In genomic region chrX:37077646-37078433, GRCh38 we compare ENCODE assay signal across 24 cellular contexts.
A peak's percentile ranks its signal among the peaks of the same experiment; 100 is the strongest.
DNase-seq lines count a peak whose midpoint lies in the region; FAIRE-seq and TF ChIP-seq lines count a peak whose summit lies in the region.
"Had no signal": no experiment of that assay in that cellular context is flagged by ENCODE, and none has a peak within 500 bp of the region (broad histone marks: within the 10 kb centered on the region; RNA-seq: fewer than 3 reads in every experiment).

No MANE protein-coding gene starts in this region.

- FAIRE-seq in GM19239 (lab: Jason Lieb, UNC) (peak; percentile 33), kidney (lab: Jason Lieb, UNC) (no peak)
- FAIRE-seq: A549, D721Med, GM12878 had no signal

- H3K4me1 ChIP-seq in OCI-LY3 (ENCODE audit: low read length): peaks cover 34% of the 10 kb centered on the region
- H3K4me1 ChIP-seq in kidney (ENCODE audit: control insufficient read depth in 1 of 2, insufficient read depth in 1 of 2, low read depth in 1 of 2, low read length in 2 of 2): no peaks in the 10 kb centered on the region
- H3K4me1 ChIP-seq: A549, BE2C had no signal

- H3K36me3 ChIP-seq in OCI-LY3 (replicated peaks; ENCODE audit: low read depth, low read length): peaks cover 15% of the 10 kb centered on the region
- no peaks in the 10 kb centered on the region for H3K36me3 ChIP-seq in kidney (ENCODE audit: control insufficient read depth in 1 of 2, insufficient read depth in 2 of 2, low read length in 2 of 2)
- H3K36me3 ChIP-seq: BE2C; BLaER1 treated with 17β-estradiol and CSF1 and Interleukin-3, amounts not matched to agents 10 nM and 100 nM had no signal

- H3K27me3 ChIP-seq in OCI-LY3 (ENCODE audit: low read depth, low read length): no peaks in the 10 kb centered on the region
- H3K27me3 ChIP-seq: BE2C; BLaER1 treated with 17β-estradiol and CSF1 and Interleukin-3, amounts not matched to agents 10 nM and 100 nM had no signal

- H3K4me3 ChIP-seq in OCI-LY3 (ENCODE audit: low read length) (no peak overlapping the region), kidney (ENCODE audit: low read length in 2 of 2) (no peak overlapping the region)
- H3K4me3 ChIP-seq: A549; BLaER1 treated with 17β-estradiol and CSF1 and Interleukin-3, amounts not matched to agents 10 nM and 100 nM; GM12878; GM23338 had no signal

- no peaks in the 10 kb centered on the region for H3K79me2 ChIP-seq in OCI-LY3 (ENCODE audit: low read length)

- TF ChIP-seq CTCF in OCI-LY3 (IDR thresholded peaks at IDR 0.05; ENCODE audit: low read depth, low read length): no peak
- no peak for TF ChIP-seq CTCF in kidney (IDR thresholded peaks at IDR 0.05; ENCODE audit: borderline replicate concordance, extremely low read depth, insufficient read depth)

- DNase-seq in NCI-H748 (lab: John Stamatoyannopoulos, UW; ENCODE audit: unreplicated experiment) (peak; percentile 13), NCI-H748 treated with DMSO at 0.1 percent for 48 hours (lab: John Stamatoyannopoulos, UW) (no peak), GM19239 (ENCODE audit: insufficient read length, low spot score) (no peak), kidney (peak; percentile 58), substantia nigra (lab: John Stamatoyannopoulos, UW) (no peak), NCI-H2029 (lab: John Stamatoyannopoulos, UW) (no peak)
- DNase-seq in effector CD8-positive, alpha-beta T cell (lab: John Stamatoyannopoulos, UW): no peak
- DNase-seq: 8988T; ACHN; AML-193; BE2C; CD4-positive, alpha-beta T cell; CD8-positive, alpha-beta memory T cell; DMS 273 treated with DMSO at 0.1 percent for 48 hours; DMS79; EL; GDM1; H9 had no signal

- intact Hi-C loops in kidney (cut with DNase I): no loop called here

- no peaks in the 10 kb centered on the region for H4K20me1 ChIP-seq in OCI-LY3 (ENCODE audit: insufficient read depth, low read length)
- H4K20me1 ChIP-seq: BLaER1 treated with 17β-estradiol and CSF1 and Interleukin-3, amounts not matched to agents 10 nM and 100 nM had no signal

- H3K4me2 ChIP-seq in OCI-LY3 (ENCODE audit: low read length): peak overlapping the region; percentile 63; the same call in 1 of the 2 replicates
- H3K4me2 ChIP-seq: A549; BLaER1 treated with 17β-estradiol and CSF1 and Interleukin-3, amounts not matched to agents 10 nM and 100 nM; GM23338 had no signal

- peak overlapping the region; percentile 99 for H3K27ac ChIP-seq in OCI-LY3 (ENCODE audit: low read length)
- H3K27ac ChIP-seq in kidney (ENCODE audit: low read depth in 2 of 2, low read length in 2 of 2): no peak overlapping the region
- no peak overlapping the region for H3K27ac ChIP-seq in substantia nigra (ENCODE audit: low read depth, low read length, poor library complexity, severe bottlenecking)
- H3K27ac ChIP-seq: A549; BLaER1 treated with 17β-estradiol and CSF1 and Interleukin-3, amounts not matched to agents 10 nM and 100 nM had no signal

- H3K9ac ChIP-seq in OCI-LY3 (ENCODE audit: low read length): no peak overlapping the region
- H3K9ac ChIP-seq in kidney (ENCODE audit: low read length in 2 of 2): no peak overlapping the region
- H3K9ac ChIP-seq: BLaER1 treated with 17β-estradiol and CSF1 and Interleukin-3, amounts not matched to agents 10 nM and 100 nM had no signal

- no peak overlapping the region for H2AFZ ChIP-seq in OCI-LY3 (ENCODE audit: low read depth, low read length)
- H2AFZ ChIP-seq: GM23338 had no signal

- H3K9me3 ChIP-seq in OCI-LY3 (ENCODE audit: insufficient read depth, low read length) (peaks cover 17% of the 10 kb centered on the region; the same call in 1 of the 2 replicates), kidney (ENCODE audit: control insufficient read depth in 1 of 2, low read length in 2 of 2) (no peaks in the 10 kb centered on the region)
- H3K9me3 ChIP-seq: A549, BE2C had no signal

Comparison
In these comparisons a context has a peak if more than half of its experiments do, and no peak if none do; other contexts are left out.
1. DNase-seq: peak in NCI-H748 (single experiment) and kidney (single experiment); none in NCI-H748 treated with DMSO at 0.1 percent for 48 hours (single experiment), GM19239 (single experiment), substantia nigra (0 of 49), effector CD8-positive, alpha-beta T cell (single experiment) and NCI-H2029 (single experiment).